Comparison of ENCODE assay signal across 8 cellular contexts in genomic region chr4:152278505-152279301, GRCh38.
DNase-seq lines count a peak whose midpoint lies in the region; ATAC-seq lines count a peak whose summit lies in the region.

No MANE protein-coding gene starts in this region.

- H3K4me1 Mint-ChIP-seq in activated T-cell treated with anti-CD3 and anti-CD28 coated beads, Interleukin-2, amount 50 U/mL, for 4 hours (ENCODE audit: low read depth): peaks cover 20% of the 10 kb centered on the region

- H4K8ac ChIP-seq in neuronal stem cell (ENCODE audit: low read depth, low read length): no peak overlapping the region

- peaks cover 1% of the 10 kb centered on the region for H3K27me3 Mint-ChIP-seq in activated T-cell treated with anti-CD3 and anti-CD28 coated beads, Interleukin-2, amount 50 U/mL, for 4 hours (ENCODE audit: low read depth)

- ATAC-seq in GM19023 (IDR thresholded peaks at IDR 0.05; ENCODE audit: unreplicated experiment) (peak; percentile 71), HG02840 (IDR thresholded peaks at IDR 0.05; ENCODE audit: low FRiP score, unreplicated experiment) (peak; percentile 61)
- ATAC-seq in activated T-cell treated with anti-CD3 and anti-CD28 coated beads, Interleukin-2, amount 50 U/mL, for 4 hours: no peak

- no peak overlapping the region for H2AK5ac ChIP-seq in neuronal stem cell (ENCODE audit: low read depth, low read length)

- no peak overlapping the region for H4K91ac ChIP-seq in neuronal stem cell (ENCODE audit: low read depth, low read length, poor library complexity)

- H3K4me3 ChIP-seq in neuronal stem cell (ENCODE audit: low read length in 2 of 2): no peak overlapping the region

- no peak overlapping the region for H3K27ac ChIP-seq in neuronal stem cell (replicated peaks; ENCODE audit: low read length)

- no peak overlapping the region for H3K4me2 ChIP-seq in neuronal stem cell (ENCODE audit: insufficient read depth, low read length, poor library complexity, severe bottlenecking)

- peak overlapping the region; percentile 61 for H3K18ac ChIP-seq in neuronal stem cell (ENCODE audit: low read length)

- no peaks in the 10 kb centered on the region for H3K9me3 Mint-ChIP-seq in activated T-cell treated with anti-CD3 and anti-CD28 coated beads, Interleukin-2, amount 50 U/mL, for 4 hours

- no peak overlapping the region for H2BK120ac ChIP-seq in neuronal stem cell (ENCODE audit: low read depth, low read length)

- H3K36me3 Mint-ChIP-seq in activated T-cell treated with anti-CD3 and anti-CD28 coated beads, Interleukin-2, amount 50 U/mL, for 4 hours (ENCODE audit: insufficient read depth): peaks cover 2% of the 10 kb centered on the region

- peaks cover 0 to 2% of the 10 kb centered on the region in 2 donors for H3K4me1 ChIP-seq in neuronal stem cell (ENCODE audit: control insufficient read depth in 2 of 2, insufficient read depth in 1 of 2, low read depth in 1 of 2, low read length in 2 of 2)

- DNase-seq in NCI-H748 treated with DMSO at 0.1 percent for 48 hours (lab: John Stamatoyannopoulos, UW) (peak; percentile 70), neuronal stem cell (ENCODE audit: low spot score) (no peak), NCI-H226 (no peak), inferior parietal cortex (ENCODE audit: extremely low spot score) (no peak)
- no peak for DNase-seq in activated T-cell treated with anti-CD3 and anti-CD28 coated beads, Interleukin-2, amount 50 U/mL, for 4 hours
- DNase-seq in stimulated activated CD4-positive, alpha-beta T cell treated with anti-CD3 and anti-CD28 coated beads, Interleukin-1b, Interleukin-23, amount 100 ng/mL, for 48 hours: no peak

- no peak overlapping the region for H3K14ac ChIP-seq in neuronal stem cell (ENCODE audit: low read length)

- H3K36me3 ChIP-seq in neuronal stem cell (replicated peaks in 1 of 2; ENCODE audit: control insufficient read depth in 2 of 2, insufficient read depth in 2 of 2, low read length in 2 of 2): no peaks in the 10 kb centered on the region

- H3K4ac ChIP-seq in neuronal stem cell (ENCODE audit: low read length): no peak overlapping the region

- no peak overlapping the region for H3K23ac ChIP-seq in neuronal stem cell (ENCODE audit: low read depth, low read length, poor library complexity)

- H2AFZ ChIP-seq in neuronal stem cell (ENCODE audit: low read length): no peak overlapping the region

- no CpG with 5 or more reads among the region's 9 CpGs for WGBS in neuronal stem cell (ENCODE audit: extremely low coverage in 2 of 2, insufficient read length in 2 of 2, insufficient replicate concordance in 1 of 2), 2 donors

- no peak overlapping the region for H3K4me3 Mint-ChIP-seq in activated T-cell treated with anti-CD3 and anti-CD28 coated beads, Interleukin-2, amount 50 U/mL, for 4 hours

- H3K9me3 ChIP-seq in neuronal stem cell (replicated peaks in 1 of 2; ENCODE audit: control insufficient read depth in 2 of 2, insufficient read depth in 1 of 2, low read depth in 1 of 2, low read length in 2 of 2): no peaks in the 10 kb centered on the region

- H3K79me1 ChIP-seq in neuronal stem cell (ENCODE audit: low read depth, low read length): no peaks in the 10 kb centered on the region

- no peak overlapping the region for H3K9ac ChIP-seq in neuronal stem cell (ENCODE audit: low read depth, low read length, poor library complexity)

- no peak overlapping the region for H2BK15ac ChIP-seq in neuronal stem cell (ENCODE audit: low read length)

- H3K27me3 ChIP-seq in neuronal stem cell (ENCODE audit: control insufficient read depth in 3 of 3, insufficient read depth in 3 of 3, low read depth in 1 of 3, low read length in 3 of 3): peaks cover 0 to 3% (median 0%) of the 10 kb centered on the region in 3 experiments

- no peak overlapping the region for H2BK5ac ChIP-seq in neuronal stem cell (ENCODE audit: low read length)

- no peak overlapping the region for H2BK12ac ChIP-seq in neuronal stem cell (ENCODE audit: low read length)

Comparison
In these comparisons a context has a peak if more than half of its experiments do, and no peak if none do; other contexts are left out.
1. ATAC-seq: peak in GM19023 (single experiment) and HG02840 (single experiment); none in activated T-cell treated with anti-CD3 and anti-CD28 coated beads, Interleukin-2, amount 50 U/mL, for 4 hours (0 of 2).